ENCODE assay signal across 30 cellular contexts in genomic region chr6:129655334-129655733, GRCh38.
"Had no signal": no experiment of that assay in that cellular context is flagged by ENCODE, and none has a peak within 500 bp of the region (broad histone marks: within the 10 kb centered on the region; RNA-seq: fewer than 3 reads in every experiment).

No MANE protein-coding gene starts in this region.

- H3K27ac ChIP-seq: ascending aorta, brain microvascular endothelial cell, esophagus muscularis mucosa, heart left ventricle, left lung, parathyroid adenoma, skin epidermis, thoracic aorta had no signal

- H3K36me3 Mint-ChIP-seq: activated CD4-positive, alpha-beta memory T cell treated with anti-CD3 and anti-CD28 coated beads for 36 hours; stimulated activated effector memory CD8-positive, alpha-beta T cell treated with anti-CD3 and anti-CD28 coated beads, Interleukin-12 subunit alpha, Interleukin-12 subunit beta, amount 100 ng/mL, for 72 hours had no signal

- H3K27ac Mint-ChIP-seq: activated CD4-positive, alpha-beta memory T cell treated with anti-CD3 and anti-CD28 coated beads for 36 hours; activated CD4-positive, alpha-beta T cell treated with anti-CD3 and anti-CD28 coated beads, Interleukin-2, amount 10 ng/mL, durations not matched to agents 24 days and 14 days; activated naive CD4-positive, alpha-beta T cell treated with anti-CD3 and anti-CD28 coated beads, Interleukin-2, amount 10 ng/mL, durations not matched to agents 7 days and 5 days; activated naive CD8-positive, alpha-beta T cell treated with anti-CD3 and anti-CD28 coated beads, Interleukin-2, amount 10 ng/mL, durations not matched to agents 7 days and 5 days; activated T-cell treated with anti-CD3 and anti-CD28 coated beads, Interleukin-2, amount 50 U/mL, for 24 hours; stimulated activated effector memory CD8-positive, alpha-beta T cell treated with anti-CD3 and anti-CD28 coated beads, Interleukin-12 subunit alpha, Interleukin-12 subunit beta, amount 100 ng/mL, for 72 hours; stimulated activated naive CD8-positive, alpha-beta T cell treated with anti-CD3 and anti-CD28 coated beads, Interleukin-15, Interleukin-2, amounts not matched to agents 100 ng/mL and 50 ng/mL, for 24 hours had no signal

- FAIRE-seq: urothelium cell line had no signal

- ATAC-seq: heart left ventricle; left lung; sciatic nerve; stimulated activated effector memory CD8-positive, alpha-beta T cell treated with anti-CD3 and anti-CD28 coated beads, Interleukin-12 subunit alpha, Interleukin-12 subunit beta, amount 100 ng/mL, for 72 hours had no signal

- H3K4me3 Mint-ChIP-seq: activated CD4-positive, alpha-beta memory T cell treated with anti-CD3 and anti-CD28 coated beads for 36 hours; activated CD4-positive, alpha-beta T cell treated with anti-CD3 and anti-CD28 coated beads, Interleukin-2, amount 10 ng/mL, durations not matched to agents 24 days and 14 days; activated naive CD4-positive, alpha-beta T cell treated with anti-CD3 and anti-CD28 coated beads, Interleukin-2, amount 10 ng/mL, durations not matched to agents 7 days and 5 days; activated naive CD8-positive, alpha-beta T cell treated with anti-CD3 and anti-CD28 coated beads, Interleukin-2, amount 10 ng/mL, durations not matched to agents 7 days and 5 days; activated T-cell treated with anti-CD3 and anti-CD28 coated beads, Interleukin-2, amount 50 U/mL, for 24 hours; neural crest cell; stimulated activated effector memory CD8-positive, alpha-beta T cell treated with anti-CD3 and anti-CD28 coated beads, Interleukin-12 subunit alpha, Interleukin-12 subunit beta, amount 100 ng/mL, for 72 hours; stimulated activated naive CD8-positive, alpha-beta T cell treated with anti-CD3 and anti-CD28 coated beads, Interleukin-15, Interleukin-2, amounts not matched to agents 100 ng/mL and 50 ng/mL, for 24 hours had no signal

- H3K27me3 Mint-ChIP-seq: activated CD4-positive, alpha-beta memory T cell treated with anti-CD3 and anti-CD28 coated beads for 36 hours; activated CD4-positive, alpha-beta T cell treated with anti-CD3 and anti-CD28 coated beads, Interleukin-2, amount 10 ng/mL, durations not matched to agents 24 days and 14 days; activated naive CD4-positive, alpha-beta T cell treated with anti-CD3 and anti-CD28 coated beads, Interleukin-2, amount 10 ng/mL, durations not matched to agents 7 days and 5 days; activated T-cell treated with anti-CD3 and anti-CD28 coated beads, Interleukin-2, amount 50 U/mL, for 24 hours; stimulated activated naive CD8-positive, alpha-beta T cell treated with anti-CD3 and anti-CD28 coated beads, Interleukin-15, Interleukin-2, amounts not matched to agents 100 ng/mL and 50 ng/mL, for 24 hours had no signal

- H3K9me3 Mint-ChIP-seq: activated CD4-positive, alpha-beta memory T cell treated with anti-CD3 and anti-CD28 coated beads for 36 hours; activated CD4-positive, alpha-beta T cell treated with anti-CD3 and anti-CD28 coated beads, Interleukin-2, amount 10 ng/mL, durations not matched to agents 24 days and 14 days; activated naive CD4-positive, alpha-beta T cell treated with anti-CD3 and anti-CD28 coated beads, Interleukin-2, amount 10 ng/mL, durations not matched to agents 7 days and 5 days; activated naive CD8-positive, alpha-beta T cell treated with anti-CD3 and anti-CD28 coated beads, Interleukin-2, amount 10 ng/mL, durations not matched to agents 7 days and 5 days; activated T-cell treated with anti-CD3 and anti-CD28 coated beads, Interleukin-2, amount 50 U/mL, for 24 hours; neural crest cell; stimulated activated effector memory CD8-positive, alpha-beta T cell treated with anti-CD3 and anti-CD28 coated beads, Interleukin-12 subunit alpha, Interleukin-12 subunit beta, amount 100 ng/mL, for 72 hours; stimulated activated naive CD8-positive, alpha-beta T cell treated with anti-CD3 and anti-CD28 coated beads, Interleukin-15, Interleukin-2, amounts not matched to agents 100 ng/mL and 50 ng/mL, for 24 hours had no signal

- DNase-seq: activated CD4-positive, alpha-beta memory T cell treated with anti-CD3 and anti-CD28 coated beads for 36 hours; activated CD4-positive, alpha-beta T cell treated with anti-CD3 and anti-CD28 coated beads, Interleukin-2, amount 10 ng/mL, durations not matched to agents 24 days and 14 days; activated CD4-positive, CD25-positive, alpha-beta regulatory T cell treated with anti-CD3 and anti-CD28 coated beads, Interleukin-2, amount 50 U/mL, for 72 hours; activated CD8-positive, alpha-beta memory T cell treated with anti-CD3 and anti-CD28 coated beads, Interleukin-2, amount 50 U/mL, for 48 hours; activated gamma-delta T cell; activated naive CD4-positive, alpha-beta T cell treated with anti-CD3 and anti-CD28 coated beads, Interleukin-2, amount 10 ng/mL, durations not matched to agents 7 days and 5 days; activated naive CD8-positive, alpha-beta T cell treated with anti-CD3 and anti-CD28 coated beads, Interleukin-2, amount 10 ng/mL, durations not matched to agents 7 days and 5 days; activated T-cell treated with anti-CD3 and anti-CD28 coated beads, Interleukin-2, amount 50 U/mL, for 24 hours; brain microvascular endothelial cell; caudate nucleus; dermis blood vessel endothelial cell; effector CD4-positive, alpha-beta T cell; foreskin keratinocyte; heart left ventricle; left lung; nucleus accumbens; stimulated activated CD4-positive, alpha-beta T cell treated with anti-CD3 and anti-CD28 coated beads, Interleukin-12 subunit alpha, Interleukin-12 subunit beta, amount 100 ng/mL, for 4 hours; stimulated activated CD4-positive, alpha-beta T cell treated with anti-CD3 and anti-CD28 coated beads, Interleukin-4, amount 100 ng/mL, for 24 hours; T-helper 2 cell; trophoblast cell had no signal
